ENCODE assay signal across 22 cellular contexts in genomic region chr11:121089566-121089965, GRCh38. TPM values are rescaled to one million over a fixed set of nuclear protein-coding genes. Genes with fewer than 3 reads are reported as not detected.
"Had no signal": no experiment of that assay in that cellular context is flagged by ENCODE, and none has a peak within 500 bp of the region (broad histone marks: within the 10 kb centered on the region; RNA-seq: fewer than 3 reads in every experiment).

No MANE protein-coding gene starts in this region.

- H3K9me3 Mint-ChIP-seq: IgD-negative memory B cell had no signal

- H3K9me2 ChIP-seq: SK-N-SH had no signal

- H3K27me3 Mint-ChIP-seq: IgD-negative memory B cell had no signal

- H3K27ac Mint-ChIP-seq: IgD-negative memory B cell had no signal

- H3K4me3 ChIP-seq: K562 had no signal

- H3K4me2 ChIP-seq: KMS-11, SK-N-SH had no signal

- DNase-seq: Kasumi-1, MM.1S, NCI-H1092 treated with DMSO at 0.1 percent for 48 hours, NCI-H1436, NCI-H1694, NCI-H187 treated with DMSO at 0.1 percent for 48 hours, NCI-H2029 treated with DMSO at 0.1 percent for 48 hours, NCI-H2107, NCI-H226, NCI-H446, NCI-H510A, NCI-H524 treated with DMSO at 0.1 percent for 48 hours, NCI-H69, NCI-H774, SHP77, SW 1271 had no signal

- H3K4me3 Mint-ChIP-seq: IgD-negative memory B cell had no signal

- ATAC-seq: K562 had no signal

- H3K27ac ChIP-seq: KMS-11, RWPE1 had no signal

- H3K9ac ChIP-seq: KMS-11, SK-N-SH had no signal

- H3K9me3 ChIP-seq: SK-N-SH had no signal

RNA-seq across cellular contexts. Expression of gene TECTA, which starts 11.5 kb away (rescaled TPM):
- total RNA-seq: HT-29 had no signal
- polyA plus RNA-seq: IgD-negative memory B cell had no signal
